In the genomic region with DNA sequence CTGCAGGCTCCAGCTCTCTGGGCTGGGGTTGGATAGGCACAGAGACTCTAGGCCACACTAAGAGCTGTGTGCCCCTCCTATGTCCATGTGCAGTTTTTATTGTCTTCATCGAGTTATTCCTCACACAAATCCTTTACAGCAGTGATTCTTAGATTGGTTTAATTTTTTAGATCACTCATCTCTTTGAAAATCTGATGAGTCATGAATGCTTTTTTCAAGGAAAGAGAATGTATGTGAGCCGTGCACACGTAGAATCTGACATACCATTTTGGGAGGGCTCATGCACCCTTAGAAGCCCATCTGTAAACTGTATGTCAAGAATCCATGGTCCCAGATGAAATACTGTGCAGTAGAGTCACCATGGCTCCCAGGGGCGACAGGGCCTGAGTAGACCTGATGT, we compare ENCODE assay signal across 30 cellular contexts.
"Had no signal": no experiment of that assay in that cellular context is flagged by ENCODE, and none has a peak within 500 bp of the region (broad histone marks: within the 10 kb centered on the region; RNA-seq: fewer than 3 reads in every experiment).

No MANE protein-coding gene starts in this region.

- DNase-seq: dermis blood vessel endothelial cell; effector memory CD4-positive, alpha-beta T cell; foreskin keratinocyte; heart left ventricle; left cardiac atrium; left lung; mammary epithelial cell; midbrain; nephron progenitor cell; nucleus accumbens; ovary; posterior cingulate gyrus; psoas muscle; stimulated activated CD4-positive, alpha-beta T cell treated with anti-CD3 and anti-CD28 coated beads, Interleukin-15, amount 100 ng/mL, for 24 hours; stimulated activated CD4-positive, alpha-beta T cell treated with anti-CD3 and anti-CD28 coated beads, Interleukin-2, amount 100 ng/mL, for 48 hours; stimulated activated CD8-positive, alpha-beta memory T cell treated with anti-CD3 and anti-CD28 coated beads, Interleukin-4, amount 100 ng/mL, for 48 hours; stimulated activated naive CD4-positive, alpha-beta T cell; stimulated activated naive CD8-positive, alpha-beta T cell treated with anti-CD3 and anti-CD28 coated beads, Interleukin-15, amount 100 ng/mL, for 72 hours; transverse colon had no signal

- H3K36me3 ChIP-seq: esophagus muscularis mucosa, gastroesophageal sphincter, heart left ventricle, left lung, ovary, suprapubic skin, transverse colon, vagina had no signal

- H3K4me3 ChIP-seq: coronary artery, esophagus muscularis mucosa, gastroesophageal sphincter, heart left ventricle, hepatocyte, left lung, ovary, psoas muscle, skin epidermis, suprapubic skin, transverse colon, vagina had no signal

- H3K9me3 ChIP-seq: esophagus muscularis mucosa, gastroesophageal sphincter, left lung, ovary, psoas muscle, suprapubic skin, transverse colon, vagina had no signal

- H3K79me2 ChIP-seq: hepatocyte had no signal

- FAIRE-seq: endothelial cell of umbilical vein, islet of Langerhans had no signal

- H3K4me2 ChIP-seq: hepatocyte had no signal

- H2AFZ ChIP-seq: hepatocyte had no signal

- H3K27me3 ChIP-seq: esophagus muscularis mucosa, gastroesophageal sphincter, heart left ventricle, hepatocyte, ovary, suprapubic skin, transverse colon, vagina had no signal

- H3K4me1 ChIP-seq: foreskin keratinocyte, left lung, psoas muscle, suprapubic skin, transverse colon, vagina had no signal

- ATAC-seq: foreskin keratinocyte; gastroesophageal sphincter; heart left ventricle; left cardiac atrium; left lung; naive thymus-derived CD4-positive, alpha-beta T cell; psoas muscle; right cardiac atrium; stimulated activated naive CD8-positive, alpha-beta T cell treated with anti-CD3 and anti-CD28 coated beads, Interleukin-15, amount 100 ng/mL, for 72 hours had no signal

- H3K27ac ChIP-seq: coronary artery, esophagus muscularis mucosa, foreskin keratinocyte, gastroesophageal sphincter, heart left ventricle, hepatocyte, left lung, ovary, psoas muscle, skin epidermis, suprapubic skin, transverse colon, vagina had no signal
